16 cellular contexts compared by ENCODE assay signal in genomic region chr6:142254513-142254912, GRCh38. TPM values are rescaled to one million over a fixed set of nuclear protein-coding genes. Genes with fewer than 3 reads are reported as not detected.
DNase-seq lines count a peak whose midpoint lies in the region; ATAC-seq and TF ChIP-seq lines count a peak whose summit lies in the region.
"Had no signal": no experiment of that assay in that cellular context is flagged by ENCODE, and none has a peak within 500 bp of the region (broad histone marks: within the 10 kb centered on the region; RNA-seq: fewer than 3 reads in every experiment).

No MANE protein-coding gene starts in this region.

- dilution Hi-C loops in IMR-90 (cut with HindIII; ENCODE audit: low sequenced_read_pairs, unreplicated experiment) = no loop called here

- H3K4me2 ChIP-seq in IMR-90 (ENCODE audit: low read depth, low read length) = no peak overlapping the region

- H3K79me1 ChIP-seq in IMR-90 (ENCODE audit: low read depth in 1 of 2, low read length in 2 of 2) = no peaks in the 10 kb centered on the region

- H3K9me3 ChIP-seq in IMR-90 (ENCODE audit: control insufficient read depth, insufficient read depth, low read length) (no peaks in the 10 kb centered on the region), right lobe of liver (no peaks in the 10 kb centered on the region)

- H3K9me3 Mint-ChIP-seq in natural killer cell treated with Interleukin-12 subunit alpha and Interleukin-12 subunit beta and Interleukin-15 and Interleukin-18, amount 100 ng/mL, for 72 hours = no peaks in the 10 kb centered on the region

- no peak overlapping the region for H3K23ac ChIP-seq in IMR-90 (ENCODE audit: low read depth, low read length)

- no TSS peak for BruUV-seq in IMR-90 (replicated peaks; lab: Mats Ljungman, UMichigan)

- H3K4me3 Mint-ChIP-seq in natural killer cell treated with Interleukin-12 subunit alpha and Interleukin-12 subunit beta and Interleukin-15 and Interleukin-18, amount 100 ng/mL, for 72 hours = no peak overlapping the region
- H3K4me3 Mint-ChIP-seq: CD4-positive, alpha-beta memory T cell had no signal

- no peaks in the 10 kb centered on the region for H3K36me3 ChIP-seq in IMR-90 (ENCODE audit: control insufficient read depth, insufficient read depth, low read length)
- H3K36me3 ChIP-seq in right lobe of liver = no peaks in the 10 kb centered on the region

- H3K27me3 Mint-ChIP-seq in natural killer cell treated with Interleukin-12 subunit alpha and Interleukin-12 subunit beta and Interleukin-15 and Interleukin-18, amount 100 ng/mL, for 72 hours = no peaks in the 10 kb centered on the region

- H3K56ac ChIP-seq in IMR-90 (ENCODE audit: extremely low read depth, insufficient read depth, low read length) = no peak overlapping the region

- 91% methylated on average over 2 of the region's 6 CpGs; no CpG with 5 or more reads in 1 of the 2 experiments for WGBS in IMR-90 (ENCODE audit: extremely low coverage in 2 of 2, insufficient read length in 1 of 2), 2 experiments
- WGBS in right lobe of liver (ENCODE audit: insufficient coverage, low coverage, low lambda C conversion rate, missing lambda C conversion rate) = 12% methylated on average over 6 of the region's 6 CpGs

- H4K8ac ChIP-seq in IMR-90 (ENCODE audit: low read depth in 2 of 2, low read length in 2 of 2) = no peak overlapping the region

- no peaks in the 10 kb centered on the region for H3K4me1 ChIP-seq in IMR-90 (ENCODE audit: control insufficient read depth, insufficient read depth, low read length)
- peaks cover 0 to 16% (median 6%) of the 10 kb centered on the region in 4 donors for H3K4me1 ChIP-seq in right lobe of liver

- in situ Hi-C loops in IMR-90 (cut with MboI; ENCODE audit: low sequenced_read_pairs) = no loop called here

- H2BK120ac ChIP-seq in IMR-90 (ENCODE audit: low read depth, low read length) = no peak overlapping the region

- no peak for TF ChIP-seq CTCF in IMR-90 (conservative IDR thresholded peaks at IDR 0.05; ENCODE audit: low read depth, low read length)
- no peak for TF ChIP-seq CTCF in right lobe of liver (IDR thresholded peaks at IDR 0.05)

- no peak overlapping the region for H4K5ac ChIP-seq in IMR-90 (ENCODE audit: low read depth, low read length)

- no peak overlapping the region for H3K18ac ChIP-seq in IMR-90 (ENCODE audit: low read depth, low read length)

- POLR2A ChIA-PET in IMR-90 (lab: Charles Lee; ENCODE audit: unreplicated experiment) = no interaction called here

- H3K14ac ChIP-seq in IMR-90 (replicated peaks; ENCODE audit: low read depth, low read length) = no peak overlapping the region

- no peak overlapping the region for H2BK15ac ChIP-seq in IMR-90 (ENCODE audit: low read depth, low read length)

- no peak overlapping the region for H3K27ac Mint-ChIP-seq in natural killer cell treated with Interleukin-12 subunit alpha and Interleukin-12 subunit beta and Interleukin-15 and Interleukin-18, amount 100 ng/mL, for 72 hours
- H3K27ac Mint-ChIP-seq: CD4-positive, alpha-beta memory T cell had no signal

- H3K9me1 ChIP-seq in IMR-90 (ENCODE audit: insufficient read depth, low read length) = no peaks in the 10 kb centered on the region

- no peaks in the 10 kb centered on the region for H3K36me3 Mint-ChIP-seq in natural killer cell treated with Interleukin-12 subunit alpha and Interleukin-12 subunit beta and Interleukin-15 and Interleukin-18, amount 100 ng/mL, for 72 hours
- H3K36me3 Mint-ChIP-seq: CD4-positive, alpha-beta memory T cell had no signal

- H3K9ac ChIP-seq in IMR-90 (ENCODE audit: low read depth, low read length) = no peak overlapping the region
- H3K9ac ChIP-seq: GM23248 had no signal

- H2BK20ac ChIP-seq in IMR-90 (ENCODE audit: low read depth, low read length) = no peak overlapping the region

- H3K4me3 ChIP-seq in IMR-90 (ENCODE audit: insufficient read depth, low read depth, low read length) (no peak overlapping the region), right lobe of liver (no peak overlapping the region)
- H3K4me3 ChIP-seq: GM23248 had no signal

- no peak for DNase-seq in IMR-90
- DNase-seq in left lobe of liver (ENCODE audit: low spot score) = peak; percentile 63
- DNase-seq in right lobe of liver = peak in 1 of 3 donors; percentile 69
- no peak for DNase-seq in kidney tubule cell (ENCODE audit: low spot score)
- DNase-seq in natural killer cell treated with Interleukin-12 subunit alpha and Interleukin-12 subunit beta and Interleukin-15 and Interleukin-18, amount 100 ng/mL, for 72 hours (ENCODE audit: low spot score) = no peak
- no peak for DNase-seq in stimulated activated CD4-positive, alpha-beta T cell treated with anti-CD3 and anti-CD28 coated beads, Interleukin-2, amount 100 ng/mL, for 48 hours
- DNase-seq: 8988T; C1 segment of cervical spinal cord; Calu3; CD4-positive, alpha-beta memory T cell; COR-L47; DMS53; DMS79 treated with DMSO at 0.1 percent for 48 hours; GM23248; H7; HCEC 1CT had no signal

- H2AK5ac ChIP-seq in IMR-90 (ENCODE audit: low read depth, low read length) = no peak overlapping the region

- no peaks in the 10 kb centered on the region for H4K20me1 ChIP-seq in IMR-90 (ENCODE audit: insufficient read depth, low read length)

- no peak for ATAC-seq in IMR-90 (ENCODE audit: low read depth)
- peak; percentile 71 for ATAC-seq in left lobe of liver
- ATAC-seq in right lobe of liver = peak; percentile 20 to 58 (median 43)
- ATAC-seq in natural killer cell treated with Interleukin-12 subunit alpha and Interleukin-12 subunit beta and Interleukin-15 and Interleukin-18, amount 100 ng/mL, for 72 hours = no peak

- no peak overlapping the region for H2AK9ac ChIP-seq in IMR-90 (replicated peaks; ENCODE audit: low read depth, low read length, poor library complexity)

- no peaks in the 10 kb centered on the region for H3K27me3 ChIP-seq in IMR-90 (ENCODE audit: control insufficient read depth, insufficient read depth, low read length)
- H3K27me3 ChIP-seq in right lobe of liver = no peaks in the 10 kb centered on the region

- no peak overlapping the region for H4K91ac ChIP-seq in IMR-90 (ENCODE audit: insufficient read depth, low read depth, low read length)

- TF ChIP-seq RAD21 in IMR-90 (IDR thresholded peaks at IDR 0.05; ENCODE audit: low read length) = no peak

- intact Hi-C loops in IMR-90 (cut with micrococcal nuclease) = no loop called here
- intact Hi-C loops in right lobe of liver (cut with DNase I) = no loop called here

- H2BK5ac ChIP-seq in IMR-90 (ENCODE audit: low read depth, low read length, poor library complexity, severe bottlenecking) = no peak overlapping the region

- no peaks in the 10 kb centered on the region for H3K4me1 Mint-ChIP-seq in natural killer cell treated with Interleukin-12 subunit alpha and Interleukin-12 subunit beta and Interleukin-15 and Interleukin-18, amount 100 ng/mL, for 72 hours (ENCODE audit: low read depth in 2 of 2)

- TF ChIP-seq POLR2A in IMR-90 (IDR thresholded peaks at IDR 0.05; ENCODE audit: low read depth, low read length) (no peak), right lobe of liver (IDR thresholded peaks at IDR 0.05) (no peak)

- H3K4ac ChIP-seq in IMR-90 (ENCODE audit: low read depth, low read length) = no peak overlapping the region

- CTCF ChIA-PET in IMR-90 (lab: Yijun Ruan, JAX) = interaction anchor here (0.6 kb wide), 1 partner anchor 9 kb away, joined by 4 read pairs; no protein-coding TSS in a partner anchor

- H3K27ac ChIP-seq in IMR-90 (ENCODE audit: insufficient read depth, low read length) = no peak overlapping the region
- no peak overlapping the region for H3K27ac ChIP-seq in right lobe of liver
- H3K27ac ChIP-seq: GM23248 had no signal

- H2AFZ ChIP-seq in IMR-90 (replicated peaks; ENCODE audit: low read length, poor library complexity) = no peak overlapping the region
- H2AFZ ChIP-seq: GM23248 had no signal

TF ChIP-seq in IMR-90, 13 proteins besides CTCF, POLR2A, EP300 and RAD21:
- TF ChIP-seq RFX5 (IDR thresholded peaks at IDR 0.05; ENCODE audit: low read depth, low read length) = no peak
- peak; percentile 84 for TF ChIP-seq MAFK (IDR thresholded peaks at IDR 0.05; ENCODE audit: low read depth, low read length)

RNA-seq across cellular contexts. Expression of gene ADGRG6, which starts 47.3 kb away (rescaled TPM):
- 20.3 and 22.5 TPM in 2 replicates for total RNA-seq in IMR-90 (2012; rRNA removed)
- 8.1 and 10.0 TPM in 2 replicates for polyA plus RNA-seq in IMR-90 (2012; rRNA removed)
- 2.0 and 2.2 TPM in 2 replicates for polyA plus RNA-seq in IMR-90 (2012; cell fraction: cytosol; rRNA removed)
- polyA plus RNA-seq in IMR-90 (2012; cell fraction: nucleus; rRNA removed; ENCODE audit: low replicate concordance) = 3.2 and 16.3 TPM in 2 replicates
- 84.4 TPM for total RNA-seq in left lobe of liver
- 100 to 1,000 TPM in 3 of 6 experiments, 10 to 100 TPM in 3; 49.6 to 114 (median 94.6) TPM for total RNA-seq in right lobe of liver
- total RNA-seq in natural killer cell treated with Interleukin-12 subunit alpha and Interleukin-12 subunit beta and Interleukin-15 and Interleukin-18, amount 100 ng/mL, for 72 hours = not detected
- polyA plus RNA-seq: CD4-positive, alpha-beta memory T cell had no signal

Comparison
In these comparisons a context has a peak if more than half of its experiments do, and no peak if none do; other contexts are left out.
1. ATAC-seq: peak in left lobe of liver (single experiment) and right lobe of liver (4 of 4); none in IMR-90 (single experiment) and natural killer cell treated with Interleukin-12 subunit alpha and Interleukin-12 subunit beta and Interleukin-15 and Interleukin-18, amount 100 ng/mL, for 72 hours (0 of 2).
2. RNA of gene ADGRG6, which starts 47.3 kb away (total RNA-seq): 49.6 to 114 TPM in right lobe of liver, 84.4 TPM in left lobe of liver (single experiment) and 20.3 to 22.5 TPM in IMR-90; not detected in natural killer cell treated with Interleukin-12 subunit alpha and Interleukin-12 subunit beta and Interleukin-15 and Interleukin-18, amount 100 ng/mL, for 72 hours; every median in the first group is over 10 times any median in the second.